ENCODE assay signal across 8 cellular contexts in genomic region chr6:45001663-45002062, GRCh38.
DNase-seq lines count a peak whose midpoint lies in the region; ATAC-seq and TF ChIP-seq lines count a peak whose summit lies in the region.
"Had no signal": no experiment of that assay in that cellular context is flagged by ENCODE, and none has a peak within 500 bp of the region (broad histone marks: within the 10 kb centered on the region; RNA-seq: fewer than 3 reads in every experiment).

No MANE protein-coding gene starts in this region.

- H3K4me3 Mint-ChIP-seq in immature natural killer cell (no peak overlapping the region), nephron progenitor cell (no peak overlapping the region)

- DNase-seq in immature natural killer cell (peak in 1 of 3 donors; percentile 16), amniotic stem cell (lab: John Stamatoyannopoulos, UW) (no peak), nephron progenitor cell (no peak), C1 segment of cervical spinal cord (lab: John Stamatoyannopoulos, UW) (no peak)
- DNase-seq: activated CD4-positive, alpha-beta T cell treated with anti-CD3 and anti-CD28 coated beads, Interleukin-2, amount 50 U/mL, for 1 hour had no signal

- H3K27me3 Mint-ChIP-seq in immature natural killer cell (ENCODE audit: low read depth in 3 of 3) = peaks cover 0 to 1% (median 0%) of the 10 kb centered on the region in 3 donors
- H3K27me3 Mint-ChIP-seq in nephron progenitor cell (ENCODE audit: low read depth, poor library complexity) = no peaks in the 10 kb centered on the region

- H3K9me3 Mint-ChIP-seq in immature natural killer cell (no peaks in the 10 kb centered on the region), nephron progenitor cell (no peaks in the 10 kb centered on the region)

- peak; percentile 99 for ATAC-seq in GM18870 (IDR thresholded peaks at IDR 0.05; ENCODE audit: unreplicated experiment)
- peak; percentile 100 for ATAC-seq in GM21723 (IDR thresholded peaks at IDR 0.05; ENCODE audit: unreplicated experiment)
- peak; percentile 98 for ATAC-seq in HG03521 (IDR thresholded peaks at IDR 0.05; ENCODE audit: unreplicated experiment)

- no peak for TF ChIP-seq CTCF in nephron progenitor cell (IDR thresholded peaks at IDR 0.05)

- H3K36me3 Mint-ChIP-seq in immature natural killer cell = peaks cover 0 to 6% (median 0%) of the 10 kb centered on the region in 3 donors
- H3K36me3 Mint-ChIP-seq in nephron progenitor cell (ENCODE audit: low read depth) = peaks cover 8% of the 10 kb centered on the region

- H3K27ac Mint-ChIP-seq in immature natural killer cell (peak overlapping the region; percentile 10 to 83 (median 63)), nephron progenitor cell (no peak overlapping the region)

- H3K4me1 Mint-ChIP-seq in immature natural killer cell (peaks cover 11 to 22% of the 10 kb centered on the region in 2 donors), nephron progenitor cell (no peaks in the 10 kb centered on the region)
